Comparison of ENCODE assay signal across 8 cellular contexts in genomic region chr19:44845612-44846454, GRCh38. TPM values are rescaled to one million over a fixed set of nuclear protein-coding genes. Genes with fewer than 3 reads are reported as not detected.
DNase-seq lines count a peak whose midpoint lies in the region; ATAC-seq lines count a peak whose summit lies in the region.

Gene NECTIN2 (plus strand): TSS chr19:44846297. CDS start chr19:44846526, 229 bp downstream.

- DNase-seq in GM03348 (ENCODE audit: low spot score), result peak; percentile 99
- peak; percentile 95 for DNase-seq in LHCN-M2 (ENCODE audit: low read depth)
- DNase-seq in RPMI8226, result peak; percentile 91
- DNase-seq in activated T-helper 1 cell treated with anti-CD3 and anti-CD28 coated beads, Interleukin-2, amount 50 U/mL, for 16 hours (ENCODE audit: low read depth in 1 of 2, low spot score in 1 of 2), result peak; percentile 35 to 61
- DNase-seq in fibroblast of gingiva (ENCODE audit: low read depth), result peak; percentile 97
- DNase-seq in naive B cell, result peak; percentile 51
- peak; percentile 47 to 66 for DNase-seq in stimulated activated CD8-positive, alpha-beta memory T cell treated with anti-CD3 and anti-CD28 coated beads, Interleukin-7, amount 100 ng/mL, for 4 hours (ENCODE audit: low read depth in 2 of 2)

- peaks cover 0 to 12% of the 10 kb centered on the region in 2 donors for H3K36me3 Mint-ChIP-seq in naive B cell

- H3K27ac Mint-ChIP-seq in naive B cell, result peak within 1 kb of the TSS; percentile 12 to 94 (median 80)

- H3K4me1 Mint-ChIP-seq in naive B cell, result peaks cover 26 to 35% (median 29%) of the 10 kb centered on the region in 3 donors

- H3K9me3 Mint-ChIP-seq in naive B cell, result peaks cover 0 to 9% (median 6%) of the 10 kb centered on the region in 7 donors

- ATAC-seq in naive B cell (ENCODE audit: low read depth in 2 of 2), result peak; percentile 52 to 57
- ATAC-seq in GM21526 (IDR thresholded peaks at IDR 0.05; ENCODE audit: low FRiP score, unreplicated experiment), result no peak

- H3K4me3 Mint-ChIP-seq in naive B cell, result peak within 1 kb of the TSS; percentile 80 to 95 (median 90)

- peaks cover 12 to 53% (median 47%) of the 10 kb centered on the region in 3 donors for H3K27me3 Mint-ChIP-seq in naive B cell

RNA-seq across cellular contexts. Expression of gene NECTIN2, which starts in this region (rescaled TPM):
- total RNA-seq in LHCN-M2 (2014; rRNA removed), result 68.4 and 79.6 TPM in 2 replicates
- polyA plus RNA-seq in LHCN-M2 (2012), result 71.9 TPM
- polyA plus RNA-seq in naive B cell (ENCODE audit: low read depth in 6 of 6), result not detected

Comparison
In these comparisons a context has a peak if more than half of its experiments do, and no peak if none do; other contexts are left out.
1. Peak in DNase-seq and ATAC-seq in naive B cell; RNA of the gene not detected or under 1 TPM.
2. DNase-seq: peak in every context shown above with its lines; median percentile 99 in GM03348; 97 in fibroblast of gingiva; 95 in LHCN-M2; 91 in RPMI8226; 56 in stimulated activated CD8-positive, alpha-beta memory T cell treated with anti-CD3 and anti-CD28 coated beads, Interleukin-7, amount 100 ng/mL, for 4 hours; 51 in naive B cell; 48 in activated T-helper 1 cell treated with anti-CD3 and anti-CD28 coated beads, Interleukin-2, amount 50 U/mL, for 16 hours.